Comparison of ENCODE assay signal across 6 cellular contexts in genomic region chr1:4530446-4530785, GRCh38.
DNase-seq lines count a peak whose midpoint lies in the region; ATAC-seq and TF ChIP-seq lines count a peak whose summit lies in the region.
"Not testable (repeated sequence)": the region's sequence is repeated elsewhere in the genome, so short reads cannot be mapped to it uniquely, and the experiment has no call there.

No MANE protein-coding gene starts in this region.

- WGBS in H9 (ENCODE audit: extremely low coverage, insufficient read length, low lambda C conversion rate): no CpG with 5 or more reads among the region's 6 CpGs
- 75 to 85% (median 80%) methylated on average over 6 of the region's 6 CpGs for WGBS in heart left ventricle, 4 donors
- 90% methylated on average over 6 of the region's 6 CpGs for WGBS in hepatocyte (ENCODE audit: low lambda C conversion rate, missing lambda C conversion rate)

- not testable (repeated sequence) for H2BK120ac ChIP-seq in H9 (ENCODE audit: low read depth, low read length, poor library complexity, severe bottlenecking)

- H3K23ac ChIP-seq in H9 (ENCODE audit: insufficient read length, low read depth, low read length): not testable (repeated sequence)

- not testable (repeated sequence) for H2BK20ac ChIP-seq in H9 (ENCODE audit: low read depth, low read length, poor library complexity, severe bottlenecking)

- peaks cover 9 to 11% of the 10 kb centered on the region in 2 experiments for H3K4me1 Mint-ChIP-seq in H9

- not testable (repeated sequence) for TF ChIP-seq POLR2A in heart left ventricle (IDR thresholded peaks at IDR 0.05)

- H2BK5ac ChIP-seq in H9 (ENCODE audit: insufficient read length, low read length): not testable (repeated sequence)

- not testable (repeated sequence) for H3K36me3 Mint-ChIP-seq in H9 (ENCODE audit: insufficient read depth in 1 of 3, low read depth in 3 of 3)

- intact Hi-C loops in Right ventricle myocardium inferior (cut with DNase I); heart left ventricle (cut with DNase I); left ventricle myocardium inferior (cut with micrococcal nuclease): not testable (repeated sequence)

- H3K4me1 ChIP-seq in H9 (ENCODE audit: insufficient read depth, low read length); heart left ventricle; hepatocyte (ENCODE audit: insufficient read depth): not testable (repeated sequence)
- H3K4me1 ChIP-seq in left ventricle myocardium inferior: peaks cover 17% of the 10 kb centered on the region

- H3K9me3 Mint-ChIP-seq in H9: not testable (repeated sequence)

- H3K79me2 ChIP-seq in H9 (ENCODE audit: insufficient read depth, low read length); hepatocyte: not testable (repeated sequence)

- H3K4me3 Mint-ChIP-seq in H9: not testable (repeated sequence)

- H3K14ac ChIP-seq in H9 (ENCODE audit: insufficient read depth, low read length): not testable (repeated sequence)

- H4K8ac ChIP-seq in H9 (replicated peaks; ENCODE audit: insufficient read length, low read depth, low read length): not testable (repeated sequence)

- not testable (repeated sequence) for H4K20me1 ChIP-seq in H9 (ENCODE audit: control insufficient read depth, insufficient read depth, insufficient read length); hepatocyte (ENCODE audit: insufficient read depth, poor library complexity, severe bottlenecking)

- H3K4ac ChIP-seq in H9 (ENCODE audit: low read depth, low read length): not testable (repeated sequence)

- H3K27ac Mint-ChIP-seq in H9: not testable (repeated sequence)

- H3K9me3 ChIP-seq in H9 (ENCODE audit: control insufficient read depth, low read depth, low read length); heart left ventricle; left ventricle myocardium inferior (replicated peaks); hepatocyte (ENCODE audit: low read depth): not testable (repeated sequence)

- H2AFZ ChIP-seq in H9 (ENCODE audit: low read length); hepatocyte: not testable (repeated sequence)

- H3K79me1 ChIP-seq in H9 (ENCODE audit: insufficient read depth, low read depth, low read length, poor library complexity, severe bottlenecking): not testable (repeated sequence)

- not testable (repeated sequence) for H3K27ac ChIP-seq in H9 (ENCODE audit: insufficient read length, low read depth, low read length); hepatocyte
- H3K27ac ChIP-seq in heart left ventricle (peak overlapping the region in 7 of 12 donors; percentile 16 to 81 (median 48)), left ventricle myocardium inferior (replicated peaks) (peak overlapping the region; percentile 72)

- not testable (repeated sequence) for H3K18ac ChIP-seq in H9 (ENCODE audit: insufficient read length, low read depth, low read length)

- not testable (repeated sequence) for H3K27me3 ChIP-seq in H9 (ENCODE audit: insufficient read depth, low read length); heart left ventricle; left ventricle myocardium inferior (ENCODE audit: low read depth); hepatocyte

- not testable (repeated sequence) for H3K9me2 ChIP-seq in hepatocyte (replicated peaks; ENCODE audit: insufficient read depth)

- not testable (repeated sequence) for H2BK12ac ChIP-seq in H9 (ENCODE audit: insufficient read length, low read depth, low read length)

- H3K56ac ChIP-seq in H9 (ENCODE audit: insufficient read length, low read depth, low read length): not testable (repeated sequence)

- peak; percentile 1 for DNase-seq in H9
- DNase-seq in Right ventricle myocardium inferior (ENCODE audit: missing footprints); left ventricle myocardium inferior; hepatocyte (ENCODE audit: low spot score): not testable (repeated sequence)
- peak in 1 of 5 donors; percentile 44 for DNase-seq in heart left ventricle
- DNase-seq in mesenteric fat pad (ENCODE audit: low spot score): peak; percentile 30

- H4K91ac ChIP-seq in H9 (ENCODE audit: insufficient read length, low read depth, low read length): not testable (repeated sequence)

- H3T11ph ChIP-seq in H9 (ENCODE audit: low read length): not testable (repeated sequence)

- H3K9ac ChIP-seq in H9 (ENCODE audit: extremely low read depth, insufficient read length, low read length): not testable (repeated sequence)

- TF ChIP-seq CTCF in H9 (conservative IDR thresholded peaks at IDR 0.05); heart left ventricle (IDR thresholded peaks at IDR 0.05); left ventricle myocardium inferior (IDR thresholded peaks at IDR 0.05; ENCODE audit: borderline replicate concordance); hepatocyte (IDR thresholded peaks at IDR 0.05; ENCODE audit: poor library complexity): not testable (repeated sequence)

- not testable (repeated sequence) for H3K4me2 ChIP-seq in H9 (ENCODE audit: insufficient read depth, insufficient read length, low read length)
- H3K4me2 ChIP-seq in hepatocyte: peak overlapping the region; percentile 11

- not testable (repeated sequence) for H2BK15ac ChIP-seq in H9 (ENCODE audit: low read depth, low read length)

- ATAC-seq in Right ventricle myocardium inferior: peak; percentile 68
- ATAC-seq in heart left ventricle: peak in 3 of 4 donors; percentile 50 to 82 (median 57)

- H3K23me2 ChIP-seq in H9 (ENCODE audit: insufficient read length, low read depth, low read length, poor library complexity, severe bottlenecking): not testable (repeated sequence)

- H3K27me3 Mint-ChIP-seq in H9 (ENCODE audit: low read depth): peaks cover 22% of the 10 kb centered on the region

- not testable (repeated sequence) for H2AK5ac ChIP-seq in H9 (ENCODE audit: insufficient read length, low read length)

- H3K4me3 ChIP-seq in heart left ventricle (peak overlapping the region in 1 of 12 donors; percentile 4), left ventricle myocardium inferior (peak overlapping the region; percentile 14)
- H3K4me3 ChIP-seq in hepatocyte: not testable (repeated sequence)

- not testable (repeated sequence) for H3K36me3 ChIP-seq in heart left ventricle; left ventricle myocardium inferior; hepatocyte (replicated peaks; ENCODE audit: insufficient read depth, low read depth)

- H4K5ac ChIP-seq in H9 (ENCODE audit: insufficient read length, low read depth, low read length): not testable (repeated sequence)
